In genomic region chr22:21816472-21816786, GRCh38 we compare ENCODE assay signal across 11 cellular contexts. TPM values are rescaled to one million over a fixed set of nuclear protein-coding genes. Genes with fewer than 3 reads are reported as not detected.
DNase-seq lines count a peak whose midpoint lies in the region; ATAC-seq and TF ChIP-seq lines count a peak whose summit lies in the region.
"Had no signal": no experiment of that assay in that cellular context is flagged by ENCODE, and none has a peak within 500 bp of the region (broad histone marks: within the 10 kb centered on the region; RNA-seq: fewer than 3 reads in every experiment).

No MANE protein-coding gene starts in this region.

- H3K9me3 ChIP-seq in BLaER1: peaks cover 15% of the 10 kb centered on the region
- H3K9me3 ChIP-seq in Karpas-422 (ENCODE audit: low read length): no peaks in the 10 kb centered on the region
- no peaks in the 10 kb centered on the region for H3K9me3 ChIP-seq in neutrophil
- H3K9me3 ChIP-seq: testis had no signal

- H2AFZ ChIP-seq in Karpas-422 (ENCODE audit: low read length): no peak overlapping the region

- in situ Hi-C loops in brain microvascular endothelial cell (cut with HindIII; ENCODE audit: low pct_ligation_motif_present, low sequenced_read_pairs): no loop called here

- peak overlapping the region; percentile 83 for H3K4me2 ChIP-seq in BLaER1
- H3K4me2 ChIP-seq in Karpas-422 (ENCODE audit: low read depth, low read length, poor library complexity, severe bottlenecking): no peak overlapping the region

- no peak for TF ChIP-seq CTCF in brain microvascular endothelial cell (IDR thresholded peaks at IDR 0.05; ENCODE audit: low read depth, low read length, missing control alignments)
- TF ChIP-seq CTCF in neutrophil (IDR thresholded peaks at IDR 0.05): no peak

- H3K9me2 ChIP-seq in Karpas-422 (replicated peaks; ENCODE audit: insufficient read depth, low read length): no peaks in the 10 kb centered on the region

- H3K4me1 ChIP-seq in BLaER1 (peaks cover 55% of the 10 kb centered on the region), Karpas-422 (ENCODE audit: low read length) (peaks cover 33% of the 10 kb centered on the region), neutrophil (ENCODE audit: control insufficient read depth in 1 of 2, insufficient read depth in 1 of 2, low read depth in 1 of 2, low read length in 1 of 2) (peaks cover 60 to 83% of the 10 kb centered on the region in 2 experiments)

- no peak overlapping the region for H3K4me3 ChIP-seq in BLaER1
- no peak overlapping the region for H3K4me3 ChIP-seq in Karpas-422 (ENCODE audit: low read length)
- no peak overlapping the region for H3K4me3 ChIP-seq in brain microvascular endothelial cell (ENCODE audit: low read depth, low read length)
- peak overlapping the region; percentile 52 to 53 for H3K4me3 ChIP-seq in neutrophil (ENCODE audit: low read depth in 1 of 2, low read length in 1 of 2)
- H3K4me3 ChIP-seq: testis had no signal

- peaks cover 84% of the 10 kb centered on the region for H4K20me1 ChIP-seq in BLaER1
- no peaks in the 10 kb centered on the region for H4K20me1 ChIP-seq in Karpas-422 (ENCODE audit: insufficient read depth, low read depth, low read length)

- H3K36me3 ChIP-seq in BLaER1 (peaks cover 37% of the 10 kb centered on the region; the same call in 1 of the 2 replicates), Karpas-422 (ENCODE audit: insufficient read depth, low read length) (no peaks in the 10 kb centered on the region), brain microvascular endothelial cell (replicated peaks) (peaks cover 5% of the 10 kb centered on the region), neutrophil (no peaks in the 10 kb centered on the region)

- H3K27me3 ChIP-seq in BLaER1: no peaks in the 10 kb centered on the region
- H3K27me3 ChIP-seq in Karpas-422 (ENCODE audit: low read length): no peaks in the 10 kb centered on the region
- no peaks in the 10 kb centered on the region for H3K27me3 ChIP-seq in brain microvascular endothelial cell (replicated peaks)
- H3K27me3 ChIP-seq in neutrophil: no peaks in the 10 kb centered on the region
- H3K27me3 ChIP-seq: testis had no signal

- ATAC-seq in HG02840 (IDR thresholded peaks at IDR 0.05; ENCODE audit: low FRiP score, unreplicated experiment): no peak

- H3K79me2 ChIP-seq in Karpas-422 (ENCODE audit: low read length): peaks cover 97% of the 10 kb centered on the region

- DNase-seq in Karpas-422 (no peak), brain microvascular endothelial cell (no peak), caudate nucleus (lab: John Stamatoyannopoulos, UW) (no peak), SW 1271 (lab: John Stamatoyannopoulos, UW) (no peak), kidney tubule cell (ENCODE audit: low spot score) (no peak)
- DNase-seq: left cardiac atrium, NCI-H1436 treated with DMSO at 0.1 percent for 48 hours, testis had no signal

- peak overlapping the region; percentile 66 for H3K27ac ChIP-seq in BLaER1
- peak overlapping the region; percentile 57 for H3K27ac ChIP-seq in Karpas-422 (ENCODE audit: low read length)
- peak overlapping the region; percentile 89 for H3K27ac ChIP-seq in brain microvascular endothelial cell
- peak overlapping the region; percentile 98 for H3K27ac ChIP-seq in neutrophil
- no peak overlapping the region for H3K27ac ChIP-seq in caudate nucleus (ENCODE audit: low read depth, low read length)
- H3K27ac ChIP-seq: testis had no signal

- H3K9ac ChIP-seq in BLaER1 (no peak overlapping the region), Karpas-422 (ENCODE audit: low read length) (no peak overlapping the region)

RNA-seq across cellular contexts. Expression of gene MAPK1, which starts 51.0 kb away (rescaled TPM):
- total RNA-seq in Karpas-422 (2014; rRNA removed; shearing (Covaris generic); ENCODE audit: low replicate concordance): 38.9 and 53.6 TPM in 2 replicates

Comparison
In these comparisons a context has a peak if more than half of its experiments do, and no peak if none do; other contexts are left out.
1. H3K4me3 ChIP-seq: peak in neutrophil (2 of 2); none in BLaER1 (single experiment), Karpas-422 (single experiment) and brain microvascular endothelial cell (single experiment).